ENCODE assay signal across 1 cellular context in genomic region chr4:81807927-81808672, GRCh38.
TF ChIP-seq lines count a peak whose summit lies in the region.

No MANE protein-coding gene starts in this region.

TF ChIP-seq in K562, 482 proteins besides CTCF, POLR2A, EP300 and RAD21 (continued from another document):
- no peak for TF ChIP-seq E2F8 (IDR thresholded peaks at IDR 0.05; ENCODE audit: low read depth, partially characterized antibody)
- TF ChIP-seq MTA3 (IDR thresholded peaks at IDR 0.05; ENCODE audit: borderline replicate concordance): peak; percentile 37; the same call in 1 of the 2 replicates
- TF ChIP-seq KDM1A (IDR thresholded peaks at IDR 0.05): peak in 1 of 2 experiments; percentile 58; a peak in 1 of 4 replicates
- TF ChIP-seq TEAD4 (IDR thresholded peaks at IDR 0.05; ENCODE audit: low read length): peak; percentile 83
- no peak for TF ChIP-seq TEAD4 (CRISPR knock-in tag; IDR thresholded peaks at IDR 0.05; ENCODE audit: borderline replicate concordance)
- 0 out of 3 replicates have a peak, but pooled peaks of 1 of the 2 experiments have one; percentile 16 for TF ChIP-seq CBX3 (IDR thresholded peaks at IDR 0.05; ENCODE audit: borderline replicate concordance in 1 of 2, low read length in 2 of 2)
- TF ChIP-seq STAG1 (CRISPR knock-in tag; IDR thresholded peaks at IDR 0.05; ENCODE audit: borderline replicate concordance): no peak
- 0 out of 2 replicates have a peak, but pooled peaks have one; percentile 15 for TF ChIP-seq MTA1 (IDR thresholded peaks at IDR 0.05; ENCODE audit: borderline replicate concordance)
- peak; percentile 88 for TF ChIP-seq ARID1B (IDR thresholded peaks at IDR 0.05)
- TF ChIP-seq ERF (CRISPR knock-in tag; IDR thresholded peaks at IDR 0.05): no peak
- peak; percentile 47; the same call in 1 of the 2 replicates for TF ChIP-seq GATA2 (CRISPR knock-in tag; IDR thresholded peaks at IDR 0.05)
- TF ChIP-seq, protein P1, sequence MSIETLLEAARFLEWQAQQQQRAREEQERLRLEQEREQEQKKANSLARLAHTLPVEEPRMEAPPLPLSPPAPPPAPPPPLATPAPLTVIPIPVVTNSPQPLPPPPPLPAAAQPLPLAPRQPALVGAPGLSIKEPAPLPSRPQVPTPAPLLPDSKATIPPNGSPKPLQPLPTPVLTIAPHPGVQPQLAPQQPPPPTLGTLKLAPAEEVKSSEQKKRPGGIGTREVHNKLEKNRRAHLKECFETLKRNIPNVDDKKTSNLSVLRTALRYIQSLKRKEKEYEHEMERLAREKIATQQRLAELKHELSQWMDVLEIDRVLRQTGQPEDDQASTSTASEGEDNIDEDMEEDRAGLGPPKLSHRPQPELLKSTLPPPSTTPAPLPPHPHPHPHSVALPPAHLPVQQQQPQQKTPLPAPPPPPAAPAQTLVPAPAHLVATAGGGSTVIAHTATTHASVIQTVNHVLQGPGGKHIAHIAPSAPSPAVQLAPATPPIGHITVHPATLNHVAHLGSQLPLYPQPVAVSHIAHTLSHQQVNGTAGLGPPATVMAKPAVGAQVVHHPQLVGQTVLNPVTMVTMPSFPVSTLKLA (conservative IDR thresholded peaks at IDR 0.05): peak in 1 of 2 experiments; percentile 40; a peak in 1 of 4 replicates
- 0 out of 2 replicates have a peak, but pooled peaks have one; percentile 13 for TF ChIP-seq ZEB2 (IDR thresholded peaks at IDR 0.05)
- no peak for TF ChIP-seq PHF20 (IDR thresholded peaks at IDR 0.05; ENCODE audit: partially characterized antibody)
- TF ChIP-seq, protein P2, sequence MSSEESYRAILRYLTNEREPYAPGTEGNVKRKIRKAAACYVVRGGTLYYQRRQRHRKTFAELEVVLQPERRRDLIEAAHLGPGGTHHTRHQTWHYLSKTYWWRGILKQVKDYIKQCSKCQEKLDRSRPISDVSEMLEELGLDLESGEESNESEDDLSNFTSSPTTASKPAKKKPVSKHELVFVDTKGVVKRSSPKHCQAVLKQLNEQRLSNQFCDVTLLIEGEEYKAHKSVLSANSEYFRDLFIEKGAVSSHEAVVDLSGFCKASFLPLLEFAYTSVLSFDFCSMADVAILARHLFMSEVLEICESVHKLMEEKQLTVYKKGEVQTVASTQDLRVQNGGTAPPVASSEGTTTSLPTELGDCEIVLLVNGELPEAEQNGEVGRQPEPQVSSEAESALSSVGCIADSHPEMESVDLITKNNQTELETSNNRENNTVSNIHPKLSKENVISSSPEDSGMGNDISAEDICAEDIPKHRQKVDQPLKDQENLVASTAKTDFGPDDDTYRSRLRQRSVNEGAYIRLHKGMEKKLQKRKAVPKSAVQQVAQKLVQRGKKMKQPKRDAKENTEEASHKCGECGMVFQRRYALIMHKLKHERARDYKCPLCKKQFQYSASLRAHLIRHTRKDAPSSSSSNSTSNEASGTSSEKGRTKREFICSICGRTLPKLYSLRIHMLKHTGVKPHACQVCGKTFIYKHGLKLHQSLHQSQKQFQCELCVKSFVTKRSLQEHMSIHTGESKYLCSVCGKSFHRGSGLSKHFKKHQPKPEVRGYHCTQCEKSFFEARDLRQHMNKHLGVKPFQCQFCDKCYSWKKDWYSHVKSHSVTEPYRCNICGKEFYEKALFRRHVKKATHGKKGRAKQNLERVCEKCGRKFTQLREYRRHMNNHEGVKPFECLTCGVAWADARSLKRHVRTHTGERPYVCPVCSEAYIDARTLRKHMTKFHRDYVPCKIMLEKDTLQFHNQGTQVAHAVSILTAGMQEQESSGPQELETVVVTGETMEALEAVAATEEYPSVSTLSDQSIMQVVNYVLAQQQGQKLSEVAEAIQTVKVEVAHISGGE (CRISPR knock-in tag; IDR thresholded peaks at IDR 0.05): 0 out of 6 replicates have a peak, but pooled peaks of 1 of the 3 experiments have one; percentile 21
- TF ChIP-seq CBFA2T3 (IDR thresholded peaks at IDR 0.05): peak; percentile 91
- TF ChIP-seq TBP (optimal IDR thresholded peaks at IDR 0.05; ENCODE audit: low read depth, low read length): peak; percentile 5
- peak; percentile 28 for TF ChIP-seq BRD9 (IDR thresholded peaks at IDR 0.05; ENCODE audit: low read depth, partially characterized antibody)
- 0 out of 2 replicates have a peak, but pooled peaks have one; percentile 31 for TF ChIP-seq MYC (IDR thresholded peaks at IDR 0.05; ENCODE audit: low read depth, low read length)
- no peak for TF ChIP-seq MYC (CRISPR knock-in tag; IDR thresholded peaks at IDR 0.05; ENCODE audit: borderline replicate concordance, low read depth)
- TF ChIP-seq POLR3G (IDR thresholded peaks at IDR 0.05; ENCODE audit: extremely low read depth, insufficient read length, insufficient replicate concordance): no peak
- TF ChIP-seq JUND (IDR thresholded peaks at IDR 0.05; ENCODE audit: borderline replicate concordance, low read depth, low read length): peak; percentile 81
- peak; percentile 76; the same call in 2 of the 3 replicates for TF ChIP-seq JUND (tag; IDR thresholded peaks at IDR 0.05; ENCODE audit: borderline replicate concordance, low read depth, low read length)
- peak; percentile 87 for TF ChIP-seq SMARCE1 (IDR thresholded peaks at IDR 0.05)
- no peak for TF ChIP-seq YY1 (IDR thresholded peaks at IDR 0.05; ENCODE audit: borderline replicate concordance in 1 of 3, control insufficient read depth in 1 of 3, extremely low read depth in 1 of 3, insufficient read depth in 3 of 3, insufficient read length in 1 of 3, insufficient replicate concordance in 2 of 3, low read depth in 1 of 3, low read length in 2 of 3)
- 0 out of 2 replicates have a peak, but pooled peaks have one; percentile 20 for TF ChIP-seq MAFG (tag; conservative IDR thresholded peaks at IDR 0.05)
- no peak for TF ChIP-seq ZNF134 (CRISPR knock-in tag; conservative IDR thresholded peaks at IDR 0.05)
